In genomic region chr2:15941483-15941853, GRCh38 we compare ENCODE assay signal across 9 cellular contexts. TPM values are rescaled to one million over a fixed set of nuclear protein-coding genes. Genes with fewer than 3 reads are reported as not detected.
A peak's percentile ranks its signal among the peaks of the same experiment; 100 is the strongest.
DNase-seq lines count a peak whose midpoint lies in the region; ATAC-seq and TF ChIP-seq lines count a peak whose summit lies in the region.
"Had no signal": no experiment of that assay in that cellular context is flagged by ENCODE, and none has a peak within 500 bp of the region (broad histone marks: within the 10 kb centered on the region; RNA-seq: fewer than 3 reads in every experiment).

No MANE protein-coding gene starts in this region.

- peak overlapping the region; percentile 52 for H3K4me3 ChIP-seq in kidney epithelial cell (ENCODE audit: low read depth, low read length)

- H3K4me1 Mint-ChIP-seq in activated CD4-positive, alpha-beta T cell treated with anti-CD3 and anti-CD28 coated beads, Interleukin-2, amount 10 ng/mL, durations not matched to agents 24 days and 14 days = peaks cover 2% of the 10 kb centered on the region
- H3K4me1 Mint-ChIP-seq in WTC11 = peaks cover 56% of the 10 kb centered on the region

- H3K27me3 Mint-ChIP-seq in activated CD4-positive, alpha-beta T cell treated with anti-CD3 and anti-CD28 coated beads, Interleukin-2, amount 10 ng/mL, durations not matched to agents 24 days and 14 days = peaks cover 66% of the 10 kb centered on the region
- H3K27me3 Mint-ChIP-seq in WTC11 (ENCODE audit: low read depth) = no peaks in the 10 kb centered on the region

- POLR2A ChIA-PET in WTC11 (lab: Charles Lee) = interaction anchor here (0.5 to 4.3 kb wide), 8 partner anchors 17 to 340 kb away, joined by 3 to 30 read pairs (median 4); no protein-coding TSS in a partner anchor

- ATAC-seq in WTC11 (peak; percentile 9), GM18519 (IDR thresholded peaks at IDR 0.05; ENCODE audit: low FRiP score, unreplicated experiment) (no peak), HG03432 (IDR thresholded peaks at IDR 0.05; ENCODE audit: unreplicated experiment) (no peak), HG03196 (IDR thresholded peaks at IDR 0.05; ENCODE audit: unreplicated experiment) (no peak)

- H3K36me3 Mint-ChIP-seq in activated CD4-positive, alpha-beta T cell treated with anti-CD3 and anti-CD28 coated beads, Interleukin-2, amount 10 ng/mL, durations not matched to agents 24 days and 14 days (ENCODE audit: low read depth) = no peaks in the 10 kb centered on the region
- H3K36me3 Mint-ChIP-seq in WTC11 = peaks cover 47% of the 10 kb centered on the region

- peaks cover 40% of the 10 kb centered on the region for H3K27me3 ChIP-seq in kidney epithelial cell (ENCODE audit: control insufficient read depth, insufficient read depth, low read length)

- TF ChIP-seq CTCF in WTC11 (IDR thresholded peaks at IDR 0.05) = no peak
- no peak for TF ChIP-seq CTCF in kidney epithelial cell (IDR thresholded peaks at IDR 0.05; ENCODE audit: insufficient read depth, low read length, poor library complexity, severe bottlenecking)

- H3K27ac Mint-ChIP-seq in activated CD4-positive, alpha-beta T cell treated with anti-CD3 and anti-CD28 coated beads, Interleukin-2, amount 10 ng/mL, durations not matched to agents 24 days and 14 days = no peak overlapping the region
- H3K27ac Mint-ChIP-seq in WTC11 = peak overlapping the region; percentile 88

- peak overlapping the region; percentile 82 for H3K27ac ChIP-seq in substantia nigra (ENCODE audit: low read depth, low read length, poor library complexity, severe bottlenecking)
- H3K27ac ChIP-seq: HL-60 had no signal

- intact Hi-C loops in activated CD4-positive, alpha-beta T cell treated with anti-CD3 and anti-CD28 coated beads, Interleukin-2, amount 10 ng/mL, durations not matched to agents 24 days and 14 days (cut with micrococcal nuclease) = loop anchor here (5.0 kb wide), 1 partner anchor 201 kb away; no protein-coding TSS in a partner anchor

- no peak overlapping the region for H3K4me3 Mint-ChIP-seq in activated CD4-positive, alpha-beta T cell treated with anti-CD3 and anti-CD28 coated beads, Interleukin-2, amount 10 ng/mL, durations not matched to agents 24 days and 14 days
- peak overlapping the region; percentile 94 for H3K4me3 Mint-ChIP-seq in WTC11

- no peaks in the 10 kb centered on the region for H3K9me3 Mint-ChIP-seq in activated CD4-positive, alpha-beta T cell treated with anti-CD3 and anti-CD28 coated beads, Interleukin-2, amount 10 ng/mL, durations not matched to agents 24 days and 14 days
- peaks cover 5% of the 10 kb centered on the region; the same call in 1 of the 2 replicates for H3K9me3 Mint-ChIP-seq in WTC11

- CTCF ChIA-PET in WTC11 (lab: Charles Lee) = interaction anchor here (0.6 to 4.2 kb wide), 16 partner anchors 8 to 567 kb away, joined by 3 to 55 read pairs (median 4); no protein-coding TSS in a partner anchor

- H3K36me3 ChIP-seq in kidney epithelial cell (ENCODE audit: control insufficient read depth, insufficient read depth, low read length) = no peaks in the 10 kb centered on the region

- peak; percentile 21 for DNase-seq in activated CD4-positive, alpha-beta T cell treated with anti-CD3 and anti-CD28 coated beads for 48 hours
- no peak for DNase-seq in activated CD4-positive, alpha-beta T cell treated with anti-CD3 and anti-CD28 coated beads, Interleukin-2, amount 10 ng/mL, durations not matched to agents 24 days and 14 days
- DNase-seq in WTC11 (ENCODE audit: low spot score) = peak; percentile 79
- DNase-seq in kidney epithelial cell (ENCODE audit: low read depth) = no peak
- peak in 39 of 49 donors; percentile 3 to 70 (median 31) for DNase-seq in substantia nigra (lab: John Stamatoyannopoulos, UW)

TF ChIP-seq in WTC11, 78 proteins besides CTCF, POLR2A, EP300 and RAD21:
- TF ChIP-seq FOXK1 (CRISPR knock-in tag; IDR thresholded peaks at IDR 0.05) (peak; percentile 4; the same call in 1 of the 2 replicates), MXD4 (CRISPR knock-in tag; IDR thresholded peaks at IDR 0.05; ENCODE audit: borderline replicate concordance) (no peak), NFE2L1 (CRISPR knock-in tag; IDR thresholded peaks at IDR 0.05) (0 out of 2 replicates have a peak, but pooled peaks have one; percentile 29), ZBTB43 (CRISPR knock-in tag; IDR thresholded peaks at IDR 0.05) (0 out of 2 replicates have a peak, but pooled peaks have one; percentile 31)

RNA-seq across cellular contexts. Expression of gene MYCN, which starts 1.1 kb away (rescaled TPM):
- total RNA-seq in activated CD4-positive, alpha-beta T cell treated with anti-CD3 and anti-CD28 coated beads, Interleukin-2, amount 10 ng/mL, durations not matched to agents 24 days and 14 days = 0.12 TPM in 1 of 2 replicates, not detected in the other
- total RNA-seq in WTC11 (2021) (68.3 to 77.5 TPM (median 75.3 TPM) in 3 replicates), kidney epithelial cell (0.54 and 2.3 TPM in 2 replicates)

Comparison
In these comparisons a context has a peak if more than half of its experiments do, and no peak if none do; other contexts are left out.
1. DNase-seq: peak in activated CD4-positive, alpha-beta T cell treated with anti-CD3 and anti-CD28 coated beads for 48 hours (single experiment), WTC11 (single experiment) and substantia nigra (39 of 49); none in activated CD4-positive, alpha-beta T cell treated with anti-CD3 and anti-CD28 coated beads, Interleukin-2, amount 10 ng/mL, durations not matched to agents 24 days and 14 days (single experiment) and kidney epithelial cell (single experiment).
2. RNA of gene MYCN, which starts 1.1 kb away (total RNA-seq): 68.3 to 77.5 TPM in WTC11; 0.54 to 2.3 TPM in kidney epithelial cell and 0.12 TPM in activated CD4-positive, alpha-beta T cell treated with anti-CD3 and anti-CD28 coated beads, Interleukin-2, amount 10 ng/mL, durations not matched to agents 24 days and 14 days; every median in the first group is over 10 times any median in the second.